13 cellular contexts compared by ENCODE assay signal in genomic region chr21:14591277-14591876, GRCh38. TPM values are rescaled to one million over a fixed set of nuclear protein-coding genes. Genes with fewer than 3 reads are reported as not detected.
A peak's percentile ranks its signal among the peaks of the same experiment; 100 is the strongest.
DNase-seq lines count a peak whose midpoint lies in the region; ATAC-seq and TF ChIP-seq lines count a peak whose summit lies in the region.
"Had no signal": no experiment of that assay in that cellular context is flagged by ENCODE, and none has a peak within 500 bp of the region (broad histone marks: within the 10 kb centered on the region; RNA-seq: fewer than 3 reads in every experiment).

No MANE protein-coding gene starts in this region.

- peak overlapping the region; percentile 77 for H3K27ac Mint-ChIP-seq in activated CD4-positive, alpha-beta T cell treated with anti-CD3 and anti-CD28 coated beads, Interleukin-2, amount 10 ng/mL, durations not matched to agents 7 days and 5 days

- no peak for TF ChIP-seq POLR2A in adrenal gland (IDR thresholded peaks at IDR 0.05)
- TF ChIP-seq POLR2A in spleen (IDR thresholded peaks at IDR 0.05) = no peak
- TF ChIP-seq POLR2A in transverse colon (IDR thresholded peaks at IDR 0.05) = no peak
- TF ChIP-seq POLR2A in uterus (IDR thresholded peaks at IDR 0.05) = no peak

- H3K4me3 ChIP-seq in adrenal gland (no peak overlapping the region), spleen (peak overlapping the region in 1 of 8 donors; percentile 34), transverse colon (no peak overlapping the region), uterus (no peak overlapping the region)

- 61 to 70% (median 62%) methylated on average over 1 of the region's 1 CpG for WGBS in adrenal gland, 4 donors
- WGBS in spleen, 5 donors = 48 to 73% (median 69%) methylated on average over 1 of the region's 1 CpG
- whole genome bisulfite sequencing in transverse colon (ENCODE audit: low coverage in 1 of 2), 2 donors = 67 to 77% methylated on average over 1 of the region's 1 CpG

- H3K27ac ChIP-seq in adrenal gland = peak overlapping the region in 3 of 5 donors; percentile 31 to 76 (median 37)
- peak overlapping the region in 7 of 8 donors; percentile 64 to 91 (median 82) for H3K27ac ChIP-seq in spleen
- peak overlapping the region in 2 of 4 donors; percentile 16 to 31 for H3K27ac ChIP-seq in transverse colon
- H3K27ac ChIP-seq in uterus = no peak overlapping the region

- H3K4me1 ChIP-seq in adrenal gland (replicated peaks in 1 of 2) = no peaks in the 10 kb centered on the region
- peaks cover 0 to 48% (median 24%) of the 10 kb centered on the region in 6 donors for H3K4me1 ChIP-seq in spleen
- H3K4me1 ChIP-seq in transverse colon = no peaks in the 10 kb centered on the region
- no peaks in the 10 kb centered on the region for H3K4me1 ChIP-seq in uterus

- CTCF ChIA-PET in activated CD4-positive, alpha-beta T cell treated with anti-CD3 and anti-CD28 coated beads, Interleukin-2, amount 10 ng/mL, durations not matched to agents 7 days and 5 days (lab: Charles Lee) = interaction anchor here (1.1 to 2.1 kb wide), 3 partner anchors 13 to 58 kb away, joined by 3 to 19 read pairs (median 3); no protein-coding TSS in a partner anchor

- in situ Hi-C loops in transverse colon (cut with MboI; ENCODE audit: low pct_ligation_motif_present in 1 of 4, low pct_unique_long_range_greater_than_20kb in 1 of 4, low sequenced_read_pairs in 3 of 4) = no loop called here

- H3K9me3 Mint-ChIP-seq in activated CD4-positive, alpha-beta T cell treated with anti-CD3 and anti-CD28 coated beads, Interleukin-2, amount 10 ng/mL, durations not matched to agents 7 days and 5 days = peaks cover 35% of the 10 kb centered on the region

- no peak for TF ChIP-seq EP300 in transverse colon (IDR thresholded peaks at IDR 0.05; ENCODE audit: low read depth)

- H3K9me3 ChIP-seq in adrenal gland (replicated peaks in 1 of 3) = no peaks in the 10 kb centered on the region
- peaks cover 0 to 7% (median 1%) of the 10 kb centered on the region in 8 donors for H3K9me3 ChIP-seq in spleen
- no peaks in the 10 kb centered on the region for H3K9me3 ChIP-seq in transverse colon
- H3K9me3 ChIP-seq in uterus = no peaks in the 10 kb centered on the region

- no peak overlapping the region for H3K4me3 Mint-ChIP-seq in activated CD4-positive, alpha-beta T cell treated with anti-CD3 and anti-CD28 coated beads, Interleukin-2, amount 10 ng/mL, durations not matched to agents 7 days and 5 days

- intact Hi-C loops in adrenal gland (cut with DNase I) = no loop called here
- intact Hi-C loops in spleen (cut with DNase I; ENCODE audit: low total_unique reads) = no loop called here
- intact Hi-C loops in transverse colon (cut with DNase I; ENCODE audit: low total_unique reads) = no loop called here
- intact Hi-C loops in uterus (cut with DNase I; ENCODE audit: low total_unique reads) = no loop called here

- peak; percentile 35 for ATAC-seq in HG03565 (IDR thresholded peaks at IDR 0.05; ENCODE audit: unreplicated experiment)

- POLR2A ChIA-PET in activated CD4-positive, alpha-beta T cell treated with anti-CD3 and anti-CD28 coated beads, Interleukin-2, amount 10 ng/mL, durations not matched to agents 7 days and 5 days (lab: Charles Lee) = no interaction called here

- peaks cover 32% of the 10 kb centered on the region for H3K4me1 Mint-ChIP-seq in activated CD4-positive, alpha-beta T cell treated with anti-CD3 and anti-CD28 coated beads, Interleukin-2, amount 10 ng/mL, durations not matched to agents 7 days and 5 days

- H3K27me3 Mint-ChIP-seq in activated CD4-positive, alpha-beta T cell treated with anti-CD3 and anti-CD28 coated beads, Interleukin-2, amount 10 ng/mL, durations not matched to agents 7 days and 5 days = no peaks in the 10 kb centered on the region
- H3K27me3 Mint-ChIP-seq: naive thymus-derived CD4-positive, alpha-beta T cell had no signal

- peaks cover 29% of the 10 kb centered on the region for H3K36me3 Mint-ChIP-seq in activated CD4-positive, alpha-beta T cell treated with anti-CD3 and anti-CD28 coated beads, Interleukin-2, amount 10 ng/mL, durations not matched to agents 7 days and 5 days (ENCODE audit: low read depth)

- H3K27me3 ChIP-seq in adrenal gland (no peaks in the 10 kb centered on the region), spleen (replicated peaks in 1 of 7) (no peaks in the 10 kb centered on the region), transverse colon (no peaks in the 10 kb centered on the region), uterus (no peaks in the 10 kb centered on the region)

- TF ChIP-seq CTCF in adrenal gland (IDR thresholded peaks at IDR 0.05) = no peak
- TF ChIP-seq CTCF in spleen (IDR thresholded peaks at IDR 0.05 in 8 of 11, conservative IDR thresholded peaks at IDR 0.05 in 3 of 11) = no peak
- TF ChIP-seq CTCF in transverse colon (IDR thresholded peaks at IDR 0.05) = no peak
- TF ChIP-seq CTCF in uterus (IDR thresholded peaks at IDR 0.05) = no peak

- H3K36me3 ChIP-seq in adrenal gland (replicated peaks in 1 of 2) = no peaks in the 10 kb centered on the region
- H3K36me3 ChIP-seq in spleen = no peaks in the 10 kb centered on the region
- H3K36me3 ChIP-seq in transverse colon = no peaks in the 10 kb centered on the region
- no peaks in the 10 kb centered on the region for H3K36me3 ChIP-seq in uterus

- DNase-seq in activated CD4-positive, alpha-beta T cell treated with anti-CD3 and anti-CD28 coated beads, Interleukin-2, amount 10 ng/mL, durations not matched to agents 7 days and 5 days = no peak
- no peak for DNase-seq in activated CD4-positive, alpha-beta T cell treated with anti-CD3 and anti-CD28 coated beads for 48 hours
- DNase-seq in adrenal gland (no peak), spleen (no peak), transverse colon (no peak), uterus (no peak), NCI-H2227 (lab: John Stamatoyannopoulos, UW; ENCODE audit: unreplicated experiment) (no peak)
- DNase-seq: NCI-H446 treated with DMSO at 0.1 percent for 48 hours; stimulated activated CD8-positive, alpha-beta memory T cell treated with anti-CD3 and anti-CD28 coated beads, Interleukin-4, amount 100 ng/mL, for 48 hours had no signal

RNA-seq across cellular contexts. Expression of gene SAMSN1, which starts 45.3 kb away (rescaled TPM):
- total RNA-seq in activated CD4-positive, alpha-beta T cell treated with anti-CD3 and anti-CD28 coated beads, Interleukin-2, amount 10 ng/mL, durations not matched to agents 7 days and 5 days = 10 to 100 TPM; 51.3 to 59.0 TPM
- total RNA-seq in adrenal gland = 10 to 100 TPM in 3 of 8 donors, 1 to 10 TPM in 5; 1.4 to 15.3 (median 7.8) TPM
- polyA plus RNA-seq in adrenal gland = 1 to 10 TPM; 4.0 to 7.6 (median 5.4) TPM
- 10 to 100 TPM; 43.7 to 79.2 (median 51.1) TPM for total RNA-seq in spleen
- 10 to 100 TPM; 24.8 to 31.8 (median 24.8) TPM for polyA plus RNA-seq in spleen
- 1 to 10 TPM; 1.6 to 9.5 (median 5.2) TPM for total RNA-seq in transverse colon
- 1 to 10 TPM in 3 of 4 donors, under 1 TPM in 1; 0.29 to 3.0 (median 1.8) TPM for total RNA-seq in uterus
- total RNA-seq: fibroblast of lung had no signal
- polyA plus RNA-seq: AG04450, fibroblast of lung had no signal

Comparison
In these comparisons a context has a peak if more than half of its experiments do, and no peak if none do; other contexts are left out.
1. H3K27ac ChIP-seq: peak in adrenal gland (3 of 5) and spleen (7 of 8); none in uterus (0 of 2).